Comparison of ENCODE assay signal across 9 cellular contexts in genomic region chr16:13956635-13957196, GRCh38. TPM values are rescaled to one million over a fixed set of nuclear protein-coding genes. Genes with fewer than 3 reads are reported as not detected.
DNase-seq lines count a peak whose midpoint lies in the region; ATAC-seq, FAIRE-seq and TF ChIP-seq lines count a peak whose summit lies in the region.
"Had no signal": no experiment of that assay in that cellular context is flagged by ENCODE, and none has a peak within 500 bp of the region (broad histone marks: within the 10 kb centered on the region; RNA-seq: fewer than 3 reads in every experiment).

No MANE protein-coding gene starts in this region.

- H3K27ac Mint-ChIP-seq in brain: peak overlapping the region in 4 of 5 experiments; percentile 35 to 96 (median 74)

- intact Hi-C loops in ovary (cut with DNase I): no loop called here

- H3K9me3 Mint-ChIP-seq in brain: peaks cover 0 to 3% (median 0%) of the 10 kb centered on the region in 5 experiments

- peak; percentile 12 for ATAC-seq in HG02840 (IDR thresholded peaks at IDR 0.05; ENCODE audit: low FRiP score, unreplicated experiment)

- no peak for FAIRE-seq in small intestine (lab: Jason Lieb, UNC)

- WGBS in ovary, 3 donors: 15 to 23% (median 17%) methylated on average over 14 of the region's 14 CpGs
- WGBS in small intestine, 3 donors: 44 to 63% (median 48%) methylated on average over 14 of the region's 14 CpGs

- H3K36me3 ChIP-seq in ES-I3 (ENCODE audit: insufficient read depth, low read length) (no peaks in the 10 kb centered on the region), ovary (no peaks in the 10 kb centered on the region), small intestine (ENCODE audit: control insufficient read depth in 2 of 2, insufficient read depth in 2 of 2, low read length in 2 of 2) (no peaks in the 10 kb centered on the region)

- H3K27me3 Mint-ChIP-seq in brain: no peaks in the 10 kb centered on the region

- TF ChIP-seq EP300 in ovary (IDR thresholded peaks at IDR 0.05): no peak

- H3K4me1 Mint-ChIP-seq in brain: peaks cover 53% of the 10 kb centered on the region

- peak overlapping the region; percentile 24 for H3K9ac ChIP-seq in ES-I3 (ENCODE audit: low read depth, low read length)

- H3K36me3 Mint-ChIP-seq in brain: no peaks in the 10 kb centered on the region

- H3K4me3 ChIP-seq in ovary (peak overlapping the region; percentile 32), small intestine (ENCODE audit: low read depth in 1 of 2, low read length in 2 of 2) (no peak overlapping the region)

- H3K4me3 Mint-ChIP-seq in brain: peak overlapping the region in 3 of 5 experiments; percentile 11 to 66 (median 39)

- DNase-seq in ovary (no peak), small intestine (no peak), hepatic stellate cell (ENCODE audit: low spot score) (no peak), SK-N-DZ (ENCODE audit: low spot score) (no peak), HPDE6-E6E7 (ENCODE audit: extremely low spot score) (no peak)
- DNase-seq: effector CD4-positive, alpha-beta T cell had no signal

- H3K4me1 ChIP-seq in ES-I3 (ENCODE audit: insufficient read depth, low read length): peaks cover 24% of the 10 kb centered on the region
- H3K4me1 ChIP-seq in ovary (ENCODE audit: insufficient read depth): peaks cover 6% of the 10 kb centered on the region
- peaks cover 0 to 8% of the 10 kb centered on the region in 2 donors for H3K4me1 ChIP-seq in small intestine (ENCODE audit: control insufficient read depth in 2 of 2, insufficient read depth in 1 of 2, low read depth in 1 of 2, low read length in 1 of 2)

- no peak for TF ChIP-seq POLR2A in ovary (IDR thresholded peaks at IDR 0.05)

- H3K27ac ChIP-seq in ovary (peak overlapping the region in 1 of 2 donors; percentile 65), small intestine (ENCODE audit: low read depth in 1 of 2, low read length in 1 of 2) (peak overlapping the region in 1 of 2 donors; percentile 78)

- H3K27me3 ChIP-seq in ovary (no peaks in the 10 kb centered on the region), small intestine (ENCODE audit: control insufficient read depth in 2 of 2, insufficient read depth in 2 of 2, low read length in 2 of 2) (no peaks in the 10 kb centered on the region)

- TF ChIP-seq CTCF in brain (conservative IDR thresholded peaks at IDR 0.05): no peak
- TF ChIP-seq CTCF in ovary (IDR thresholded peaks at IDR 0.05): no peak

- no peaks in the 10 kb centered on the region for H3K9me3 ChIP-seq in ES-I3 (ENCODE audit: control insufficient read depth, insufficient read depth, low read length)
- no peaks in the 10 kb centered on the region for H3K9me3 ChIP-seq in ovary
- H3K9me3 ChIP-seq in small intestine (ENCODE audit: control insufficient read depth, low read depth): no peaks in the 10 kb centered on the region

RNA-seq across cellular contexts. Expression of gene ERCC4, which starts 36.8 kb away (rescaled TPM):
- polyA plus RNA-seq in brain (ENCODE audit: insufficient read depth, low read depth, low replicate concordance) (5.0 TPM), ovary (1 to 10 TPM; 2.8 to 5.8 TPM), small intestine (1 to 10 TPM in 1 of 3 donors, under 1 TPM in 2; 0.67 to 2.1 (median 0.81) TPM)
- 10 to 100 TPM in 5 of 7 donors, 1 to 10 TPM in 2; 7.4 to 21.4 (median 17.7) TPM for total RNA-seq in ovary
- 4.7 and 11.3 TPM in 2 replicates for polyA plus RNA-seq in SK-N-DZ (2014; cell fraction: cytosol; rRNA removed)
- 2.2 and 2.4 TPM in 2 replicates for polyA plus RNA-seq in SK-N-DZ (2014; cell fraction: nucleus; rRNA removed)
